ENCODE assay signal across 8 cellular contexts in genomic region chr1:87329051-87329755, GRCh38. TPM values are rescaled to one million over a fixed set of nuclear protein-coding genes. Genes with fewer than 3 reads are reported as not detected.
DNase-seq lines count a peak whose midpoint lies in the region; ATAC-seq and TF ChIP-seq lines count a peak whose summit lies in the region.

No MANE protein-coding gene starts in this region.

- H2AFZ ChIP-seq in DND-41 (ENCODE audit: low read depth, low read length) = peak overlapping the region; percentile 74

- ATAC-seq in DND-41 (ENCODE audit: insufficient read depth, low read depth) (peak; percentile 21), gastrocnemius medialis (peak; percentile 16 to 30), GM18868 (IDR thresholded peaks at IDR 0.05; ENCODE audit: unreplicated experiment) (no peak), HG03097 (IDR thresholded peaks at IDR 0.05; ENCODE audit: low FRiP score, unreplicated experiment) (no peak)

- H3K4me2 ChIP-seq in DND-41 (ENCODE audit: insufficient read depth, low read length) = peak overlapping the region; percentile 98

- H3K36me3 ChIP-seq in DND-41 (ENCODE audit: insufficient read depth, low read length) (peaks cover 15% of the 10 kb centered on the region), iPS-15b (ENCODE audit: control insufficient read depth, insufficient read depth, low read length) (no peaks in the 10 kb centered on the region), gastrocnemius medialis (no peaks in the 10 kb centered on the region)

- peaks cover 25% of the 10 kb centered on the region for H4K20me1 ChIP-seq in DND-41 (ENCODE audit: insufficient read depth, low read length)

- TF ChIP-seq POLR2A in gastrocnemius medialis (IDR thresholded peaks at IDR 0.05) = no peak

- peak overlapping the region; percentile 87 for H3K4me3 Mint-ChIP-seq in MCF 10A (ENCODE audit: unreplicated experiment)

- peak overlapping the region; percentile 82 for H3K27ac ChIP-seq in DND-41 (ENCODE audit: low read length)
- H3K27ac ChIP-seq in gastrocnemius medialis = peak overlapping the region; percentile 88 to 99 (median 97)

- POLR2A ChIA-PET in MCF 10A (lab: Yijun Ruan, JAX) = interaction anchor here (0.6 to 3.9 kb wide), 15 partner anchors 19 to 1562 kb away, joined by 3 to 22 read pairs (median 4); partner anchors contain the start of genes GTF2B, PKN2 and SH3GLB1

- in situ Hi-C loops in KBM-7 (cut with MboI; ENCODE audit: low pct_unique_long_range_greater_than_20kb, low sequenced_read_pairs) = no loop called here
- in situ Hi-C loops in gastrocnemius medialis (cut with MboI; ENCODE audit: low sequenced_read_pairs in 4 of 4) = loop anchor here in 3 of 4 donors (10.0 to 25.0 kb wide), 4 partner anchors 417 to 1358 kb away; partner anchors contain the start of genes HS2ST1 (in 1 of the 3), PKN2 (in 1 of the 3), SELENOF (in 1 of the 3) and SH3GLB1 (in 1 of the 3)

- no peaks in the 10 kb centered on the region for H3K9me3 Mint-ChIP-seq in MCF 10A (ENCODE audit: unreplicated experiment)

- H3K36me3 Mint-ChIP-seq in MCF 10A (ENCODE audit: insufficient read depth, unreplicated experiment) = peaks cover 20% of the 10 kb centered on the region

- BruUV-seq in MCF 10A (replicated peaks; lab: Mats Ljungman, UMichigan) = no TSS peak

- H3K27ac Mint-ChIP-seq in MCF 10A (ENCODE audit: low read depth, unreplicated experiment) = peak overlapping the region; percentile 88

- H3K27me3 ChIP-seq in DND-41 (ENCODE audit: insufficient read depth, low read length, poor library complexity) (peaks cover 20% of the 10 kb centered on the region), iPS-15b (ENCODE audit: control insufficient read depth, insufficient read depth, low read length) (no peaks in the 10 kb centered on the region), gastrocnemius medialis (no peaks in the 10 kb centered on the region)

- DNase-seq in DND-41 (peak; percentile 63), KBM-7 (peak; percentile 54), T1000 (lab: John Stamatoyannopoulos, UW) (peak; percentile 41), MCF 10A (ENCODE audit: unreplicated experiment) (peak; percentile 63), gastrocnemius medialis (peak; percentile 35 to 45)

- intact Hi-C loops in MCF 10A (cut with micrococcal nuclease) (no loop called here), gastrocnemius medialis (cut with DNase I; ENCODE audit: low total_unique reads) (loop anchor here (2.0 to 10.0 kb wide), 3 partner anchors 414 to 1356 kb away; partner anchors contain the start of genes HS2ST1, ODF2L, PKN2 and SELENOF)

- peaks cover 25% of the 10 kb centered on the region for H3K4me1 Mint-ChIP-seq in MCF 10A (ENCODE audit: insufficient read depth, unreplicated experiment)

- TF ChIP-seq CTCF in DND-41 (IDR thresholded peaks at IDR 0.05; ENCODE audit: borderline replicate concordance, extremely low read depth, low read length, poor library complexity, severe bottlenecking) (no peak), MCF 10A (IDR thresholded peaks at IDR 0.05; ENCODE audit: unreplicated experiment) (no peak), gastrocnemius medialis (IDR thresholded peaks at IDR 0.05 in 4 of 5, conservative IDR thresholded peaks at IDR 0.05 in 1 of 5) (no peak)

- CTCF ChIA-PET in MCF 10A (lab: Yijun Ruan, JAX) = interaction anchor here (0.6 to 2.4 kb wide), 7 partner anchors 198 to 945 kb away, joined by 3 to 16 read pairs (median 3); no protein-coding TSS in a partner anchor

- peaks cover 33% of the 10 kb centered on the region for H3K79me2 ChIP-seq in DND-41 (ENCODE audit: insufficient read depth, low read length)

- H3K27me3 Mint-ChIP-seq in MCF 10A (ENCODE audit: insufficient read depth, unreplicated experiment) = no peaks in the 10 kb centered on the region

- peak overlapping the region; percentile 77 for H3K9ac ChIP-seq in DND-41 (ENCODE audit: low read depth, low read length)
- H3K9ac ChIP-seq in iPS-15b (ENCODE audit: low read depth, low read length) = peak overlapping the region; percentile 77

- peaks cover 40% of the 10 kb centered on the region for H3K4me1 ChIP-seq in DND-41 (ENCODE audit: insufficient read depth, low read length)
- H3K4me1 ChIP-seq in iPS-15b (ENCODE audit: control insufficient read depth, insufficient read depth, low read length) = peaks cover 20% of the 10 kb centered on the region
- peaks cover 29 to 30% of the 10 kb centered on the region in 2 donors for H3K4me1 ChIP-seq in gastrocnemius medialis

- no peaks in the 10 kb centered on the region for H3K9me3 ChIP-seq in DND-41 (ENCODE audit: insufficient read depth, low read length, severe bottlenecking)
- no peaks in the 10 kb centered on the region for H3K9me3 ChIP-seq in iPS-15b (ENCODE audit: control insufficient read depth, insufficient read depth, low read length)
- H3K9me3 ChIP-seq in gastrocnemius medialis = no peaks in the 10 kb centered on the region

- H3K4me3 ChIP-seq in DND-41 (ENCODE audit: low read depth in 1 of 2, low read length in 2 of 2) (peak overlapping the region; percentile 73 to 76), iPS-15b (ENCODE audit: low read depth, low read length) (peak overlapping the region; percentile 57), gastrocnemius medialis (peak overlapping the region; percentile 70 to 97 (median 92))

RNA-seq across cellular contexts. Expression of gene LMO4, which starts 0.5 kb away (rescaled TPM):
- total RNA-seq in MCF 10A (2022) (23.4 and 29.4 TPM in 2 replicates), gastrocnemius medialis (10 to 100 TPM; 29.6 to 47.3 (median 35.8) TPM)

Comparison
In these comparisons a context has a peak if more than half of its experiments do, and no peak if none do; other contexts are left out.
1. ATAC-seq: peak in DND-41 (single experiment) and gastrocnemius medialis (2 of 2); none in GM18868 (single experiment) and HG03097 (single experiment).
2. Peak in every context shown above with its lines, with median percentiles within 50 percentile points of each other: DNase-seq and H3K4me3 ChIP-seq.